1 cellular context compared by ENCODE assay signal in the genomic region with DNA sequence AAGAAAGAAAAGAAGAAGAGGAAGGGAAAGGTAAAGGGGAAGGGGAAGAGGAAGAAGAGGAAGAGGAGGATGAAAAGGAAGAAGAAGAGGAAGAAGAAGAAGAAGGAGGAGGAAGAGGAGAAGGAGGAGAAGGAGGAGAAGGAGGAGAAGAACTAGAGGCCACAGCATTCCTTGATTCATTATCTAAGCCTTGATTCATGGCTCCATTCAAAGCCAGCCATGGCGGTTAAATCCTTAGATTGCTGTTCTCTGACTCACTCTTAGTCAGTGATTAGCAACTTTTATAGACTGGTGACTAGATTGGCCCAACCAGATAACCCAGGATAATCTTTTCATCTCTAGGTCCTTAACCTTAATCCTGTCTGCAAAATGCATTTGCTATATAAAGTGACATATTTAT.
TF ChIP-seq lines count a peak whose summit lies in the region.

No MANE protein-coding gene starts in this region.

TF ChIP-seq in GM12878, 131 proteins besides CTCF, POLR2A, EP300 and RAD21:
- no peak for TF ChIP-seq RFX5 (IDR thresholded peaks at IDR 0.05; ENCODE audit: low read depth, low read length)
- TF ChIP-seq ESRRA (IDR thresholded peaks at IDR 0.05; ENCODE audit: low read length), result no peak
- TF ChIP-seq CREB1 (IDR thresholded peaks at IDR 0.05; ENCODE audit: low read depth), result no peak
- TF ChIP-seq CREM (IDR thresholded peaks at IDR 0.05; ENCODE audit: low read depth), result no peak
- no peak for TF ChIP-seq PAX8 (IDR thresholded peaks at IDR 0.05)
- no peak for TF ChIP-seq DPF2 (IDR thresholded peaks at IDR 0.05)
TF ChIP-seq in GM12878: peak in this region for 0.
